In genomic region chr5:61409568-61409967, GRCh38 we compare ENCODE assay signal across 1 cellular context.
TF ChIP-seq lines count a peak whose summit lies in the region.

No MANE protein-coding gene starts in this region.

TF ChIP-seq in HEK293, 187 proteins besides CTCF, POLR2A, EP300 and RAD21 (continued from another document and continues in another):
- no peak for TF ChIP-seq REST (tag by site-specific recombination; IDR thresholded peaks at IDR 0.05)
- no peak for TF ChIP-seq ZNF404 (tag by site-specific recombination; IDR thresholded peaks at IDR 0.05)
- no peak for TF ChIP-seq ZNF449 (tag by site-specific recombination; IDR thresholded peaks at IDR 0.05)
- TF ChIP-seq ZNF184 (tag by site-specific recombination; IDR thresholded peaks at IDR 0.05) = 0 out of 2 replicates have a peak, but pooled peaks have one; percentile 14
- no peak for TF ChIP-seq ZNF830 (tag by site-specific recombination; IDR thresholded peaks at IDR 0.05; ENCODE audit: low read depth)
- no peak for TF ChIP-seq ZNF423 (tag by site-specific recombination; IDR thresholded peaks at IDR 0.05)
- no peak for TF ChIP-seq ZNF623 (tag by site-specific recombination; IDR thresholded peaks at IDR 0.05)
- TF ChIP-seq ZNF214 (tag by site-specific recombination; IDR thresholded peaks at IDR 0.05; ENCODE audit: borderline replicate concordance) = no peak
- no peak for TF ChIP-seq KLF9 (tag by site-specific recombination; IDR thresholded peaks at IDR 0.05; ENCODE audit: low read depth)
- no peak for TF ChIP-seq ATF2 (tag by site-specific recombination; IDR thresholded peaks at IDR 0.05; ENCODE audit: low read depth)
- no peak for TF ChIP-seq ZNF704 (tag by site-specific recombination; IDR thresholded peaks at IDR 0.05)
- no peak for TF ChIP-seq ZNF175 (tag by site-specific recombination; IDR thresholded peaks at IDR 0.05)
- TF ChIP-seq ZNF121 (tag by site-specific recombination; IDR thresholded peaks at IDR 0.05) = no peak
- TF ChIP-seq ZEB2 (tag by site-specific recombination; IDR thresholded peaks at IDR 0.05) = peak; percentile 63; the same call in 1 of the 2 replicates
- no peak for TF ChIP-seq ZNF132 (tag by site-specific recombination; IDR thresholded peaks at IDR 0.05; ENCODE audit: borderline replicate concordance)
- no peak for TF ChIP-seq ZNF747 (tag by site-specific recombination; IDR thresholded peaks at IDR 0.05)
- no peak for TF ChIP-seq HOXA7 (CRISPR knock-in tag; IDR thresholded peaks at IDR 0.05; ENCODE audit: borderline replicate concordance)
- TF ChIP-seq ZNF138 (tag by site-specific recombination; IDR thresholded peaks at IDR 0.05; ENCODE audit: borderline replicate concordance) = no peak
- TF ChIP-seq ZNF558 (tag by site-specific recombination; IDR thresholded peaks at IDR 0.05) = 0 out of 2 replicates have a peak, but pooled peaks have one; percentile 50
- TF ChIP-seq TSHZ1 (tag by site-specific recombination; IDR thresholded peaks at IDR 0.05; ENCODE audit: borderline replicate concordance) = no peak; the same call in 1 of the 2 replicates
- TF ChIP-seq ZNF837 (tag by site-specific recombination; IDR thresholded peaks at IDR 0.05) = no peak
- peak; percentile 59 for TF ChIP-seq EGR2 (tag by site-specific recombination; IDR thresholded peaks at IDR 0.05; ENCODE audit: low read depth)
- no peak for TF ChIP-seq ZNF292 (tag by site-specific recombination; IDR thresholded peaks at IDR 0.05; ENCODE audit: borderline replicate concordance, low read depth)
- no peak for TF ChIP-seq ZNF148 (tag by site-specific recombination; IDR thresholded peaks at IDR 0.05; ENCODE audit: borderline replicate concordance)
- no peak for TF ChIP-seq ZNF549 (tag by site-specific recombination; IDR thresholded peaks at IDR 0.05)
- no peak for TF ChIP-seq ZXDB (tag by site-specific recombination; IDR thresholded peaks at IDR 0.05)
- no peak for TF ChIP-seq ZNF626 (tag by site-specific recombination; IDR thresholded peaks at IDR 0.05)
- TF ChIP-seq ZNF416 (tag by site-specific recombination; IDR thresholded peaks at IDR 0.05) = no peak
- no peak for TF ChIP-seq ZNF394 (tag by site-specific recombination; IDR thresholded peaks at IDR 0.05; ENCODE audit: borderline replicate concordance)
- no peak for TF ChIP-seq SCRT1 (tag by site-specific recombination; IDR thresholded peaks at IDR 0.05; ENCODE audit: borderline replicate concordance)
- no peak for TF ChIP-seq ZNF302 (tag by site-specific recombination; IDR thresholded peaks at IDR 0.05; ENCODE audit: low read depth)
- TF ChIP-seq ZSCAN30 (tag by site-specific recombination; IDR thresholded peaks at IDR 0.05) = no peak
- peak; percentile 38 for TF ChIP-seq SP7 (tag by site-specific recombination; IDR thresholded peaks at IDR 0.05)
- no peak for TF ChIP-seq ZNF140 (tag by site-specific recombination; IDR thresholded peaks at IDR 0.05)
- no peak for TF ChIP-seq ZNF174 (tag by site-specific recombination; IDR thresholded peaks at IDR 0.05)
- no peak for TF ChIP-seq ZNF561 (tag by site-specific recombination; IDR thresholded peaks at IDR 0.05; ENCODE audit: borderline replicate concordance)
- no peak for TF ChIP-seq ZNF488 (tag by site-specific recombination; IDR thresholded peaks at IDR 0.05)
- TF ChIP-seq OSR2 (tag by site-specific recombination; IDR thresholded peaks at IDR 0.05) = peak; percentile 23; the same call in 1 of the 2 replicates
- no peak for TF ChIP-seq HOXD13 (CRISPR knock-in tag; IDR thresholded peaks at IDR 0.05; ENCODE audit: borderline replicate concordance)
- no peak for TF ChIP-seq ZNF280C (tag by site-specific recombination; IDR thresholded peaks at IDR 0.05)
- no peak for TF ChIP-seq ZNF16 (tag by site-specific recombination; IDR thresholded peaks at IDR 0.05; ENCODE audit: low read depth)
- no peak for TF ChIP-seq ZNF555 (tag by site-specific recombination; conservative IDR thresholded peaks at IDR 0.05)
- TF ChIP-seq ZNF791 (tag by site-specific recombination; IDR thresholded peaks at IDR 0.05) = no peak
- peak; percentile 63; the same call in 1 of the 2 replicates for TF ChIP-seq INSM2 (tag by site-specific recombination; IDR thresholded peaks at IDR 0.05)
- no peak for TF ChIP-seq ZNF501 (tag by site-specific recombination; IDR thresholded peaks at IDR 0.05)
- no peak for TF ChIP-seq ZNF19 (tag by site-specific recombination; IDR thresholded peaks at IDR 0.05; ENCODE audit: low read depth)
- no peak for TF ChIP-seq ZSCAN16 (tag by site-specific recombination; IDR thresholded peaks at IDR 0.05)
